Comparison of ENCODE assay signal across 28 cellular contexts in genomic region chr12:32016680-32017482, GRCh38.
"Had no signal": no experiment of that assay in that cellular context is flagged by ENCODE, and none has a peak within 500 bp of the region (broad histone marks: within the 10 kb centered on the region; RNA-seq: fewer than 3 reads in every experiment).

No MANE protein-coding gene starts in this region.

- H3K9me3 Mint-ChIP-seq: activated CD8-positive, alpha-beta T cell treated with anti-CD3 and anti-CD28 coated beads for 36 hours; activated naive CD4-positive, alpha-beta T cell treated with anti-CD3 and anti-CD28 coated beads, Interleukin-2, amount 50 U/mL, for 24 hours; activated naive CD8-positive, alpha-beta T cell treated with anti-CD3 and anti-CD28 coated beads, Interleukin-2, amount 50 U/mL, for 24 hours; activated T-helper 2 cell treated with anti-CD3 and anti-CD28 coated beads, Interferon-gamma antibody, Interleukin-2, Interleukin-4, amounts not matched to agents 10 μg/mL and 5 μg/mL and 100 μg/mL, durations not matched to agents 14 hours and 24 hours and 36 hours; effector memory CD8-positive, alpha-beta T cell; naive B cell; stimulated activated memory B cell treated with anti-CD40 and anti-IgM and Interleukin-4, amounts not matched to agents 10 μg/mL and 1 μg/mL and 100 μg/mL, for 72 hours had no signal

- H3K27me3 ChIP-seq: gastroesophageal sphincter, hepatocyte, neutrophil, sigmoid colon, upper lobe of left lung had no signal

- H3K4me3 Mint-ChIP-seq: activated CD8-positive, alpha-beta T cell treated with anti-CD3 and anti-CD28 coated beads for 36 hours; activated naive CD4-positive, alpha-beta T cell treated with anti-CD3 and anti-CD28 coated beads, Interleukin-2, amount 50 U/mL, for 24 hours; activated naive CD8-positive, alpha-beta T cell treated with anti-CD3 and anti-CD28 coated beads, Interleukin-2, amount 50 U/mL, for 24 hours; effector memory CD8-positive, alpha-beta T cell; naive B cell; nephron progenitor cell; stimulated activated memory B cell treated with anti-CD40 and anti-IgM and Interleukin-4, amounts not matched to agents 10 μg/mL and 1 μg/mL and 100 μg/mL, for 72 hours; stimulated activated naive CD8-positive, alpha-beta T cell treated with anti-CD3 and anti-CD28 coated beads, Interleukin-15, amount 100 ng/mL, for 72 hours; T-helper 17 cell had no signal

- ATAC-seq: activated CD8-positive, alpha-beta T cell treated with anti-CD3 and anti-CD28 coated beads for 36 hours; activated naive CD8-positive, alpha-beta T cell treated with anti-CD3 and anti-CD28 coated beads, Interleukin-2, amount 50 U/mL, for 24 hours; effector memory CD8-positive, alpha-beta T cell; gastroesophageal sphincter; stimulated activated memory B cell treated with anti-CD40 and anti-IgM and Interleukin-4, amounts not matched to agents 10 μg/mL and 1 μg/mL and 100 μg/mL, for 72 hours; stimulated activated naive CD8-positive, alpha-beta T cell treated with anti-CD3 and anti-CD28 coated beads, Interleukin-15, amount 100 ng/mL, for 72 hours; T-helper 17 cell had no signal

- DNase-seq: activated CD4-positive, alpha-beta T cell treated with anti-CD3 and anti-CD28 coated beads, Interleukin-2, amount 50 U/mL, for 1 hour; activated CD8-positive, alpha-beta T cell treated with anti-CD3 and anti-CD28 coated beads for 36 hours; activated naive CD8-positive, alpha-beta T cell treated with anti-CD3 and anti-CD28 coated beads, Interleukin-2, amount 50 U/mL, for 24 hours; activated T-cell treated with anti-CD3 and anti-CD28 coated beads, Interleukin-2, amount 50 U/mL, for 48 hours; amygdala; caudate nucleus; cortex of kidney; effector memory CD8-positive, alpha-beta T cell; left ventricle myocardium inferior; naive B cell; nephron progenitor cell; sigmoid colon; small intestine; stimulated activated CD4-positive, alpha-beta T cell treated with anti-CD3 and anti-CD28 coated beads, Interleukin-4, amount 100 ng/mL, for 4 hours; stimulated activated CD8-positive, alpha-beta memory T cell treated with anti-CD3 and anti-CD28 coated beads, Interleukin-4, amount 100 ng/mL, for 48 hours; stimulated activated naive CD8-positive, alpha-beta T cell treated with anti-CD3 and anti-CD28 coated beads, Interleukin-15, amount 100 ng/mL, for 72 hours; substantia nigra; T-helper 17 cell; T1000; upper lobe of left lung; WERI-Rb-1 had no signal

- H3K27me3 Mint-ChIP-seq: activated CD8-positive, alpha-beta T cell treated with anti-CD3 and anti-CD28 coated beads for 36 hours; activated naive CD4-positive, alpha-beta T cell treated with anti-CD3 and anti-CD28 coated beads, Interleukin-2, amount 50 U/mL, for 24 hours; activated naive CD8-positive, alpha-beta T cell treated with anti-CD3 and anti-CD28 coated beads, Interleukin-2, amount 50 U/mL, for 24 hours; effector memory CD8-positive, alpha-beta T cell; naive B cell; stimulated activated memory B cell treated with anti-CD40 and anti-IgM and Interleukin-4, amounts not matched to agents 10 μg/mL and 1 μg/mL and 100 μg/mL, for 72 hours; stimulated activated naive CD8-positive, alpha-beta T cell treated with anti-CD3 and anti-CD28 coated beads, Interleukin-15, amount 100 ng/mL, for 72 hours; T-helper 17 cell had no signal

- H3K9me3 ChIP-seq: gastroesophageal sphincter, left ventricle myocardium inferior, neutrophil, sigmoid colon, upper lobe of left lung had no signal

- H3K4me3 ChIP-seq: gastroesophageal sphincter, hepatocyte, left ventricle myocardium inferior, lung, sigmoid colon, upper lobe of left lung had no signal

- H3K4me1 ChIP-seq: gastroesophageal sphincter, left ventricle myocardium inferior, sigmoid colon, upper lobe of left lung had no signal

- H3K27ac Mint-ChIP-seq: activated CD8-positive, alpha-beta T cell treated with anti-CD3 and anti-CD28 coated beads for 36 hours; activated naive CD8-positive, alpha-beta T cell treated with anti-CD3 and anti-CD28 coated beads, Interleukin-2, amount 50 U/mL, for 24 hours; activated T-helper 2 cell treated with anti-CD3 and anti-CD28 coated beads, Interferon-gamma antibody, Interleukin-2, Interleukin-4, amounts not matched to agents 10 μg/mL and 5 μg/mL and 100 μg/mL, durations not matched to agents 14 hours and 24 hours and 36 hours; effector memory CD8-positive, alpha-beta T cell; naive B cell; nephron progenitor cell; stimulated activated memory B cell treated with anti-CD40 and anti-IgM and Interleukin-4, amounts not matched to agents 10 μg/mL and 1 μg/mL and 100 μg/mL, for 72 hours; stimulated activated naive CD8-positive, alpha-beta T cell treated with anti-CD3 and anti-CD28 coated beads, Interleukin-15, amount 100 ng/mL, for 72 hours; T-helper 17 cell had no signal

- H2AFZ ChIP-seq: hepatocyte had no signal

- H3K79me2 ChIP-seq: hepatocyte had no signal

- H3K4me2 ChIP-seq: hepatocyte had no signal

- H3K27ac ChIP-seq: gastroesophageal sphincter, hepatocyte, left ventricle myocardium inferior, neutrophil, sigmoid colon, upper lobe of left lung, WERI-Rb-1 had no signal

- H3K4me1 Mint-ChIP-seq: stimulated activated memory B cell treated with anti-CD40 and anti-IgM and Interleukin-4, amounts not matched to agents 10 μg/mL and 1 μg/mL and 100 μg/mL, for 72 hours had no signal

- H3K36me3 ChIP-seq: gastroesophageal sphincter, left ventricle myocardium inferior, neutrophil, sigmoid colon, upper lobe of left lung, WERI-Rb-1 had no signal
